In the genomic region with DNA sequence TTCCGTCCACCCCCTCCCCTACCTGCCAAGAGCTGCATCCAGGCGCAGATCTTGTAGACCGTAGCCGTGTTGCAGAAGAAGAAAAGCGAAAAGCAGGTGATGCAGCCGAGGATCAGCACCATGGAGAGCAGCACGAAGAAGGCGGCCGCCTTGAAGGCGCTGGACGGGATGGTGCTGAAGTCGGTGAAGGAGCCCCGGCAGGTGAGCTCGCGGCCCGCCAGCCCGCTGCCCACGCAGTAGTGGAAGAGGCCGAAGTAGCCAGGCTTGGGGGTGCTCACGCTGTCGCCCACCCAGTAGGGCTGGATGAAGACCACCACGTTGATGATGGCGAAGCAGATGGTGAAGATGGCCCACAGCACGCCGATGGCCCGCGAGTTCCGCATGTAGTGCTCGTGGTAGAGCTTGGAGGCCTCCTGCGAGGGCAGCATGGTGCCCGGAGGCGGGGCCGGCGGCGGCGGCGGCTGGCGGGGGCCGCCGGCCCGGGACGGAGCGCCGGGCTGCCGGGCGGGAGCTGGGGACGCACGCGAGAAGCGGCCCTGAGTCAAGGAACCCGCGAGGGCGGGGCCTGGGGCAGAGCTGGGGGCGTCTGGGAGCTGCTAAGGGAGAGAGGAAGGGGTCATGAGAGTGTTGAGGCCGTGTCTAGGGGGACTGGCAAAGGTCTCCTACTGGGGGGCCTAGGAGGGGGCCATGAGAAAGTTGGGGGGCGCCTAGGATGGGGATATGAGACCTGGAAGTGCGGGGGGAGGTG, we compare ENCODE assay signal across 9 cellular contexts. TPM values are rescaled to one million over a fixed set of nuclear protein-coding genes. Genes with fewer than 3 reads are reported as not detected.
A peak's percentile ranks its signal among the peaks of the same experiment; 100 is the strongest.
DNase-seq lines count a peak whose midpoint lies in the region; ATAC-seq and TF ChIP-seq lines count a peak whose summit lies in the region.
"Had no signal": no experiment of that assay in that cellular context is flagged by ENCODE, and none has a peak within 500 bp of the region (broad histone marks: within the 10 kb centered on the region; RNA-seq: fewer than 3 reads in every experiment).

No MANE protein-coding gene starts in this region.

- TF ChIP-seq CTCF in epithelial cell of esophagus (IDR thresholded peaks at IDR 0.05; ENCODE audit: insufficient read depth, low read depth, low read length, missing control alignments) (no peak), neural cell (IDR thresholded peaks at IDR 0.05; ENCODE audit: poor library complexity, severe bottlenecking) (no peak)

- H3K27ac ChIP-seq in neural cell (ENCODE audit: low read length): no peak overlapping the region
- H3K27ac ChIP-seq: SK-N-MC had no signal

- no peak for ATAC-seq in GM18502 (IDR thresholded peaks at IDR 0.05; ENCODE audit: poor library complexity, unreplicated experiment)

- no peak overlapping the region for H2AFZ ChIP-seq in neural cell (ENCODE audit: low read depth, low read length)

- DNase-seq in DMS53 (lab: John Stamatoyannopoulos, UW) (peak; percentile 18), DMS53 treated with DMSO at 0.1 percent for 48 hours (lab: John Stamatoyannopoulos, UW; ENCODE audit: unreplicated experiment) (no peak), epithelial cell of esophagus (ENCODE audit: low read depth) (peak; percentile 79), middle frontal gyrus (ENCODE audit: extremely low spot score, low spot score) (no peak)
- DNase-seq in activated CD4-positive, alpha-beta T cell treated with anti-CD3 and anti-CD28 coated beads for 1 hour: peak; percentile 10
- DNase-seq in NK-92 treated with Interleukin-12 subunit alpha and Interleukin-12 subunit beta, amount 100 ng/mL, for 24 hours (lab: John Stamatoyannopoulos, UW): no peak

- peaks cover 47% of the 10 kb centered on the region for H3K27me3 ChIP-seq in neural cell (ENCODE audit: insufficient read depth, low read depth, low read length)

- no peaks in the 10 kb centered on the region for H3F3A ChIP-seq in neural cell (ENCODE audit: insufficient read depth, low read length, poor library complexity, severe bottlenecking)

- no peak for TF ChIP-seq EP300 in neural cell (conservative IDR thresholded peaks at IDR 0.05; ENCODE audit: poor library complexity, severe bottlenecking)

- no peak for TF ChIP-seq RAD21 in neural cell (conservative IDR thresholded peaks at IDR 0.05)

- H3K79me2 ChIP-seq in neural cell (replicated peaks; ENCODE audit: insufficient read depth, low read length): no peaks in the 10 kb centered on the region

- H3K9me2 ChIP-seq in neural cell (ENCODE audit: insufficient read depth, low read length): no peaks in the 10 kb centered on the region

- H3K9me3 ChIP-seq in neural cell (ENCODE audit: low read length): no peaks in the 10 kb centered on the region

- no peaks in the 10 kb centered on the region for H3K36me3 ChIP-seq in neural cell (ENCODE audit: insufficient read depth, low read length)

- peaks cover 4% of the 10 kb centered on the region for H4K20me1 ChIP-seq in neural cell (ENCODE audit: insufficient read depth)

- peak overlapping the region; percentile 76 for H3K4me2 ChIP-seq in neural cell (ENCODE audit: low read length)

- H3K4me3 ChIP-seq in epithelial cell of esophagus (ENCODE audit: low read length): no peak overlapping the region
- H3K4me3 ChIP-seq in neural cell (ENCODE audit: low read length): peak overlapping the region; percentile 84
- H3K4me3 ChIP-seq: SK-N-MC had no signal

- peak overlapping the region; percentile 83 for H3K9ac ChIP-seq in neural cell (ENCODE audit: low read length)

TF ChIP-seq in neural cell, 6 proteins besides CTCF, POLR2A, EP300 and RAD21:
- TF ChIP-seq EZH2 (IDR thresholded peaks at IDR 0.05; ENCODE audit: borderline replicate concordance, insufficient read depth, low read length, poor library complexity, severe bottlenecking) (no peak), TAF1 (IDR thresholded peaks at IDR 0.05; ENCODE audit: low read depth) (no peak), POLR2AphosphoS5 (IDR thresholded peaks at IDR 0.05) (peak; percentile 5), SMC3 (conservative IDR thresholded peaks at IDR 0.05; ENCODE audit: poor library complexity) (no peak), MXI1 (conservative IDR thresholded peaks at IDR 0.05; ENCODE audit: poor library complexity, severe bottlenecking) (peak; percentile 86)
- TF ChIP-seq, protein P1, sequence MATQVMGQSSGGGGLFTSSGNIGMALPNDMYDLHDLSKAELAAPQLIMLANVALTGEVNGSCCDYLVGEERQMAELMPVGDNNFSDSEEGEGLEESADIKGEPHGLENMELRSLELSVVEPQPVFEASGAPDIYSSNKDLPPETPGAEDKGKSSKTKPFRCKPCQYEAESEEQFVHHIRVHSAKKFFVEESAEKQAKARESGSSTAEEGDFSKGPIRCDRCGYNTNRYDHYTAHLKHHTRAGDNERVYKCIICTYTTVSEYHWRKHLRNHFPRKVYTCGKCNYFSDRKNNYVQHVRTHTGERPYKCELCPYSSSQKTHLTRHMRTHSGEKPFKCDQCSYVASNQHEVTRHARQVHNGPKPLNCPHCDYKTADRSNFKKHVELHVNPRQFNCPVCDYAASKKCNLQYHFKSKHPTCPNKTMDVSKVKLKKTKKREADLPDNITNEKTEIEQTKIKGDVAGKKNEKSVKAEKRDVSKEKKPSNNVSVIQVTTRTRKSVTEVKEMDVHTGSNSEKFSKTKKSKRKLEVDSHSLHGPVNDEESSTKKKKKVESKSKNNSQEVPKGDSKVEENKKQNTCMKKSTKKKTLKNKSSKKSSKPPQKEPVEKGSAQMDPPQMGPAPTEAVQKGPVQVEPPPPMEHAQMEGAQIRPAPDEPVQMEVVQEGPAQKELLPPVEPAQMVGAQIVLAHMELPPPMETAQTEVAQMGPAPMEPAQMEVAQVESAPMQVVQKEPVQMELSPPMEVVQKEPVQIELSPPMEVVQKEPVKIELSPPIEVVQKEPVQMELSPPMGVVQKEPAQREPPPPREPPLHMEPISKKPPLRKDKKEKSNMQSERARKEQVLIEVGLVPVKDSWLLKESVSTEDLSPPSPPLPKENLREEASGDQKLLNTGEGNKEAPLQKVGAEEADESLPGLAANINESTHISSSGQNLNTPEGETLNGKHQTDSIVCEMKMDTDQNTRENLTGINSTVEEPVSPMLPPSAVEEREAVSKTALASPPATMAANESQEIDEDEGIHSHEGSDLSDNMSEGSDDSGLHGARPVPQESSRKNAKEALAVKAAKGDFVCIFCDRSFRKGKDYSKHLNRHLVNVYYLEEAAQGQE (IDR thresholded peaks at IDR 0.05; ENCODE audit: borderline replicate concordance): peak; percentile 95

RNA-seq across cellular contexts. Expression of a gene that starts 1.2 kb away (rescaled TPM):
- 37.1 and 37.4 TPM in 2 replicates for polyA plus RNA-seq in neural cell
- 63.2 and 74.3 TPM in 2 replicates for polyA minus RNA-seq in neural cell

Comparison
In these comparisons a context has a peak if more than half of its experiments do, and no peak if none do; other contexts are left out.
1. DNase-seq: peak in DMS53 (single experiment), activated CD4-positive, alpha-beta T cell treated with anti-CD3 and anti-CD28 coated beads for 1 hour (single experiment) and epithelial cell of esophagus (single experiment); none in DMS53 treated with DMSO at 0.1 percent for 48 hours (single experiment), middle frontal gyrus (single experiment) and NK-92 treated with Interleukin-12 subunit alpha and Interleukin-12 subunit beta, amount 100 ng/mL, for 24 hours (single experiment).